34 cellular contexts compared by ENCODE assay signal in genomic region chr9:87781331-87781730, GRCh38.
"Had no signal": no experiment of that assay in that cellular context is flagged by ENCODE, and none has a peak within 500 bp of the region (broad histone marks: within the 10 kb centered on the region; RNA-seq: fewer than 3 reads in every experiment).

No MANE protein-coding gene starts in this region.

- H3K4me3 ChIP-seq: MG63 had no signal

- H3K36me3 ChIP-seq: MG63 had no signal

- H3K27me3 ChIP-seq: MG63 had no signal

- DNase-seq: Karpas-422, Kasumi-1, MG63, MM.1S, MV-4-11, NCI-H1048, NCI-H1092, NCI-H1092 treated with DMSO at 0.1 percent for 48 hours, NCI-H1105, NCI-H1105 treated with DMSO at 0.1 percent for 48 hours, NCI-H1417, NCI-H1417 treated with DMSO at 0.1 percent for 48 hours, NCI-H1436, NCI-H1436 treated with DMSO at 0.1 percent for 48 hours, NCI-H146, NCI-H1694, NCI-H1694 treated with DMSO at 0.1 percent for 48 hours, NCI-H187, NCI-H187 treated with DMSO at 0.1 percent for 48 hours, NCI-H1930, NCI-H2029, NCI-H2029 treated with DMSO at 0.1 percent for 48 hours, NCI-H2081, NCI-H2081 treated with DMSO at 0.1 percent for 48 hours, NCI-H2107, NCI-H2171, NCI-H2171 treated with DMSO at 0.1 percent for 48 hours, NCI-H2227 treated with DMSO at 0.1 percent for 48 hours, NCI-H226, NCI-H345, NCI-H446, NCI-H446 treated with DMSO at 0.1 percent for 48 hours, NCI-H510A, NCI-H510A treated with DMSO at 0.1 percent for 48 hours had no signal

- H3K9me3 ChIP-seq: MG63 had no signal
